10 cellular contexts compared by ENCODE assay signal in the genomic region with DNA sequence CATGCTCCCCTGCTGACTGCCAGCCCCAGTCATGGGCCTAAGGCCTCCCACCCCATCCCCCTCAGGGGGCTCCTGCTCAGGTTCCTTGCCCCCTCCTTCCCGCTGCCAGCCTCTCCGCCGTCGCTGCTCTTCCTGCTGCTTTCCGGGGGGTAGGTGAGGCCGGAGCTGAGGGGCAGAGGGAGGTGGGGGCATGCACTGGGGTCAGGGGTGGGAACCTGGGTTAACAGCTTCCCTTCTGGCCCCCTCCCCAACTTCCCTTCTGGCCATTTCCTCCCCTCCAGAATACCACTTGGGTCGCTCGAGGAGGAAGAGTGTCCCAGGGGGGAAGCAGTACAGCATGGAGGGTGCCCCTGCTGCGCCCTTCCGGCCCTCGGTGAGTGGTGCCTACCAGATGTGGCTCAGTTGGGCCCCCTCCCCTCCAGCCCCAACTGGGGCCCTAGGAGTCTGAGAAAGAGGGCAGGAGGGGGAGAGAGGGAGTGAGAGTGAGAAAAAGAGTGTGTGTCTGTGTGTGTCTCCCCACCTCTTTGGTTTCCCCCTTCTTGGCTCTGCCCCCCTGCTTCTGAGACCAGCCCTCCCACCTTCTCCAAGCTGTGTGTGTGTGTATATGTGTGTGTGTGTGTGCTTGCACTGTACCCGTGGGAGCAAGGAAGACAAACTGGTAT. TPM values are rescaled to one million over a fixed set of nuclear protein-coding genes. Genes with fewer than 3 reads are reported as not detected.
A peak's percentile ranks its signal among the peaks of the same experiment; 100 is the strongest.
DNase-seq lines count a peak whose midpoint lies in the region; ATAC-seq and TF ChIP-seq lines count a peak whose summit lies in the region.
"Had no signal": no experiment of that assay in that cellular context is flagged by ENCODE, and none has a peak within 500 bp of the region (broad histone marks: within the 10 kb centered on the region; RNA-seq: fewer than 3 reads in every experiment).

No MANE protein-coding gene starts in this region.

- no peaks in the 10 kb centered on the region for H3K9me3 Mint-ChIP-seq in IgD-negative memory B cell

- peak overlapping the region; percentile 84 for H3K9ac ChIP-seq in neuronal stem cell (ENCODE audit: low read depth, low read length, poor library complexity)

- H4K91ac ChIP-seq in neuronal stem cell (ENCODE audit: low read depth, low read length, poor library complexity): no peak overlapping the region

- peak; percentile 57 for DNase-seq in GDM1 (lab: John Stamatoyannopoulos, UW)
- DNase-seq in neuronal stem cell (ENCODE audit: low spot score): no peak
- DNase-seq in GM10248 (ENCODE audit: extremely low spot score): no peak
- DNase-seq in NCI-H748 (lab: John Stamatoyannopoulos, UW; ENCODE audit: unreplicated experiment): no peak
- DNase-seq: NCI-H187; stimulated activated naive CD4-positive, alpha-beta T cell treated with Interleukin-2 at 50 U/mL for 16 hours had no signal

- peak overlapping the region; percentile 86 for H2BK15ac ChIP-seq in neuronal stem cell (ENCODE audit: low read length)

- H2BK120ac ChIP-seq in neuronal stem cell (ENCODE audit: low read depth, low read length): peak overlapping the region; percentile 84

- peaks cover 4% of the 10 kb centered on the region for H3K36me3 Mint-ChIP-seq in IgD-negative memory B cell

- H3K14ac ChIP-seq in neuronal stem cell (ENCODE audit: low read length): no peak overlapping the region

- no peak for TF ChIP-seq CTCF in GM10248 (IDR thresholded peaks at IDR 0.05; ENCODE audit: control extremely low read depth, extremely low read depth, low read depth, missing control alignments)

- H3K23ac ChIP-seq in neuronal stem cell (ENCODE audit: low read depth, low read length, poor library complexity): no peak overlapping the region

- H2BK12ac ChIP-seq in neuronal stem cell (ENCODE audit: low read length): no peak overlapping the region

- peak overlapping the region; percentile 75 for H3K4me2 ChIP-seq in neuronal stem cell (ENCODE audit: insufficient read depth, low read length, poor library complexity, severe bottlenecking)

- H2AK5ac ChIP-seq in neuronal stem cell (ENCODE audit: low read depth, low read length): peak overlapping the region; percentile 97

- peak overlapping the region; percentile 96 for H3K18ac ChIP-seq in neuronal stem cell (ENCODE audit: low read length)

- CTCF ChIA-PET in GM10248 (lab: Yijun Ruan, JAX): interaction anchor here (0.7 kb wide), 1 partner anchor 10 kb away, joined by 4 read pairs; no protein-coding TSS in a partner anchor

- H2BK5ac ChIP-seq in neuronal stem cell (ENCODE audit: low read length): peak overlapping the region; percentile 85

- H3K27ac ChIP-seq in ectodermal cell (ENCODE audit: insufficient read depth, low read depth, low read length, poor library complexity, severe bottlenecking): peak overlapping the region; percentile 82
- peak overlapping the region; percentile 96 for H3K27ac ChIP-seq in neuronal stem cell (replicated peaks; ENCODE audit: low read length)

- no peaks in the 10 kb centered on the region for H3K27me3 ChIP-seq in ectodermal cell (ENCODE audit: control insufficient read depth, insufficient read depth, low read length, poor library complexity, severe bottlenecking)
- no peaks in the 10 kb centered on the region for H3K27me3 ChIP-seq in neuronal stem cell (ENCODE audit: control insufficient read depth in 3 of 3, insufficient read depth in 3 of 3, low read depth in 1 of 3, low read length in 3 of 3)

- no peak for ATAC-seq in esophagus mucosa

- no peak overlapping the region for H4K8ac ChIP-seq in neuronal stem cell (ENCODE audit: low read depth, low read length)

- H3K4me3 ChIP-seq in ectodermal cell (ENCODE audit: insufficient read depth, low read depth, low read length) (peak overlapping the region; percentile 40), neuronal stem cell (ENCODE audit: low read length in 2 of 2) (peak overlapping the region; percentile 42 to 82)
- H3K4me3 ChIP-seq: skin epidermis had no signal

- H3K36me3 ChIP-seq in ectodermal cell (ENCODE audit: control insufficient read depth, insufficient read depth, low read length): peaks cover 22% of the 10 kb centered on the region
- peaks cover 21 to 47% of the 10 kb centered on the region in 2 donors for H3K36me3 ChIP-seq in neuronal stem cell (replicated peaks in 1 of 2; ENCODE audit: control insufficient read depth in 2 of 2, insufficient read depth in 2 of 2, low read length in 2 of 2)

- peak overlapping the region; percentile 66 to 84 (median 73) for H3K27ac Mint-ChIP-seq in IgD-negative memory B cell

- H3K4me1 ChIP-seq in ectodermal cell (ENCODE audit: control insufficient read depth, insufficient read depth, low read length) (peaks cover 63% of the 10 kb centered on the region), neuronal stem cell (ENCODE audit: control insufficient read depth in 2 of 2, insufficient read depth in 1 of 2, low read depth in 1 of 2, low read length in 2 of 2) (peaks cover 48 to 58% of the 10 kb centered on the region in 2 donors)

- peaks cover 19% of the 10 kb centered on the region for H3K79me1 ChIP-seq in neuronal stem cell (ENCODE audit: low read depth, low read length)

- H3K4me1 Mint-ChIP-seq in IgD-negative memory B cell: peaks cover 31 to 53% (median 49%) of the 10 kb centered on the region in 3 donors

- peak overlapping the region; percentile 75 to 95 (median 86) for H3K4me3 Mint-ChIP-seq in IgD-negative memory B cell

- H3K27me3 Mint-ChIP-seq in IgD-negative memory B cell: no peaks in the 10 kb centered on the region

- H3K4ac ChIP-seq in neuronal stem cell (ENCODE audit: low read length): no peak overlapping the region

- 6 to 7% methylated on average over 11 to 12 of the region's 12 CpGs for WGBS in ectodermal cell, 2 experiments
- WGBS in neuronal stem cell (ENCODE audit: extremely low coverage in 2 of 2, insufficient read length in 2 of 2, insufficient replicate concordance in 1 of 2), 2 donors: no CpG with 5 or more reads among the region's 12 CpGs

- POLR2A ChIA-PET in GM10248 (lab: Yijun Ruan, JAX): no interaction called here

- H3K9me3 ChIP-seq in ectodermal cell (ENCODE audit: control insufficient read depth, low read length) (no peaks in the 10 kb centered on the region), neuronal stem cell (replicated peaks in 1 of 2; ENCODE audit: control insufficient read depth in 2 of 2, insufficient read depth in 1 of 2, low read depth in 1 of 2, low read length in 2 of 2) (no peaks in the 10 kb centered on the region)

- H2AFZ ChIP-seq in neuronal stem cell (ENCODE audit: low read length): no peak overlapping the region

RNA-seq across cellular contexts. Expression of a gene that starts 12.1 kb away (rescaled TPM):
- polyA plus RNA-seq in IgD-negative memory B cell: 0.54 TPM
- polyA plus RNA-seq in ectodermal cell (2013, experiment 1 of 4): 146 TPM
- polyA plus RNA-seq in ectodermal cell (2013, experiment 2 of 4): 158 TPM
- 90.5 TPM for polyA plus RNA-seq in ectodermal cell (2013, experiment 3 of 4)
- polyA plus RNA-seq in ectodermal cell (2013, experiment 4 of 4): 110 TPM
- polyA plus RNA-seq in neuronal stem cell (2013, experiment 1 of 2): 57.5 TPM
- polyA plus RNA-seq in neuronal stem cell (2013, experiment 2 of 2): 54.1 TPM
- 7.1 TPM for total RNA-seq in esophagus mucosa

RNA-seq across cellular contexts. Expression of a gene that starts 14.1 kb away (rescaled TPM):
- polyA plus RNA-seq in IgD-negative memory B cell: 449 TPM
- 270 TPM for polyA plus RNA-seq in ectodermal cell (2013, experiment 1 of 4)
- 294 TPM for polyA plus RNA-seq in ectodermal cell (2013, experiment 2 of 4)
- 245 TPM for polyA plus RNA-seq in ectodermal cell (2013, experiment 3 of 4)
- 278 TPM for polyA plus RNA-seq in ectodermal cell (2013, experiment 4 of 4)
- 434 TPM for polyA plus RNA-seq in neuronal stem cell (2013, experiment 1 of 2)
- polyA plus RNA-seq in neuronal stem cell (2013, experiment 2 of 2): 420 TPM
- 92.4 TPM for total RNA-seq in esophagus mucosa

RNA-seq across cellular contexts. Expression of a gene that starts 21.2 kb away (rescaled TPM):
- 77.0 TPM for polyA plus RNA-seq in IgD-negative memory B cell
- 78.6 TPM for polyA plus RNA-seq in ectodermal cell (2013, experiment 1 of 4)
- polyA plus RNA-seq in ectodermal cell (2013, experiment 2 of 4): 67.1 TPM
- 62.7 TPM for polyA plus RNA-seq in ectodermal cell (2013, experiment 3 of 4)
- polyA plus RNA-seq in ectodermal cell (2013, experiment 4 of 4): 74.0 TPM
- 69.5 TPM for polyA plus RNA-seq in neuronal stem cell (2013, experiment 1 of 2)
- polyA plus RNA-seq in neuronal stem cell (2013, experiment 2 of 2): 68.8 TPM
- total RNA-seq in esophagus mucosa: 13.4 TPM

RNA-seq across cellular contexts. Expression of a gene that starts 22.4 kb away (rescaled TPM):
- 9.0 TPM for polyA plus RNA-seq in IgD-negative memory B cell
- 30.1 TPM for polyA plus RNA-seq in ectodermal cell (2013, experiment 1 of 4)
- 33.1 TPM for polyA plus RNA-seq in ectodermal cell (2013, experiment 2 of 4)
- 18.3 TPM for polyA plus RNA-seq in ectodermal cell (2013, experiment 3 of 4)
- polyA plus RNA-seq in ectodermal cell (2013, experiment 4 of 4): 20.0 TPM
- 7.6 TPM for polyA plus RNA-seq in neuronal stem cell (2013, experiment 1 of 2)
- polyA plus RNA-seq in neuronal stem cell (2013, experiment 2 of 2): 7.2 TPM
- 5.5 TPM for total RNA-seq in esophagus mucosa

RNA-seq across cellular contexts. Expression of a gene that starts 40.4 kb away (rescaled TPM):
- polyA plus RNA-seq in IgD-negative memory B cell: 0.23 TPM
- polyA plus RNA-seq in ectodermal cell (2013, experiment 1 of 4): 106 TPM
- polyA plus RNA-seq in ectodermal cell (2013, experiment 2 of 4): 82.4 TPM
- polyA plus RNA-seq in ectodermal cell (2013, experiment 3 of 4): 94.9 TPM
- polyA plus RNA-seq in ectodermal cell (2013, experiment 4 of 4): 85.8 TPM
- 84.1 TPM for polyA plus RNA-seq in neuronal stem cell (2013, experiment 1 of 2)
- 83.4 TPM for polyA plus RNA-seq in neuronal stem cell (2013, experiment 2 of 2)
- 19.0 TPM for total RNA-seq in esophagus mucosa
